ENCODE assay signal across 8 cellular contexts in the genomic region with DNA sequence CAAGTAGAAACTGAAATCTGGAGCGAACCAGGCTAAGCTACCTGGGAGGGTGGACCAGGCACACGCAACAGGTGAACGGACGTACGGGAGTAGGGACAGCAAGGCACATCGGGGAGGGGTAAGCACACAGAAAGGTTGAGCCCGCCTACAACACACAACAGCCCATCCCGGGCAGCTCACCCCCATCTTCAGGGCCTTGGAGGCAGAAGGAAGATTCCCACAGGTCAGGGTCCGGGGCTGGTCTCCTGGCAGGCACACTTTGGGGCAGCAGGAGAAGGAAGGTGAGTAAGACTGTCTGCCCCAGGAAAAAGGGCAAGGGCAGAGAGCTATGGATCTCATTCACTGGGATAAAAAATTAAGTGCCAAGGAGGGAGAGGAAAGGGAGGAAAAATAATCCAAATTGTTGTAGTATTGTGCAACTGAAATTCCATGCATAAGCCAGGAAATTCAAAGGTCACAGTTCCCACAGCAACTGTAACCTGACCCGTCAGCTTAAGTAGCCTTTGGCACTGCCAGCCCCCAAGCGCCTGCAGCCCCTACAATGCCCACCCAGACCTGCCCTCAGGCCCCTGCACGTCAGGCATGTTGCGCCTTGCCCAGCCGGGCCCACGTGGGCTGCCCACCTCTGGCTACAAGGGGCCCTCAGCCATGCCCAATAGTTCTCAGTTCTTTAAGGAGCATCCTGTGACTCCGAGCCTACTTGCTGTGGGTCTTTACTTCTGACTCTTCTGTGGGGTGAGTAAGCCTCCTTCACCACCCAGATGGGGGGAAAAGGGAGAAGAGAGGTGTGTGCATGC. TPM values are rescaled to one million over a fixed set of nuclear protein-coding genes. Genes with fewer than 3 reads are reported as not detected.
DNase-seq lines count a peak whose midpoint lies in the region; ATAC-seq and TF ChIP-seq lines count a peak whose summit lies in the region.

No MANE protein-coding gene starts in this region.

- TF ChIP-seq POLR2A in right lobe of liver (IDR thresholded peaks at IDR 0.05), result no peak
- no peak for TF ChIP-seq POLR2A in vagina (IDR thresholded peaks at IDR 0.05)

- H3K27me3 Mint-ChIP-seq in activated naive CD8-positive, alpha-beta T cell treated with anti-CD3 and anti-CD28 coated beads for 36 hours, result no peaks in the 10 kb centered on the region
- no peaks in the 10 kb centered on the region for H3K27me3 Mint-ChIP-seq in activated naive CD8-positive, alpha-beta T cell treated with anti-CD3 and anti-CD28 coated beads, Interleukin-2, amount 50 U/mL, for 24 hours

- peak overlapping the region in 2 of 3 donors; percentile 0 to 31 for H3K4me3 ChIP-seq in right lobe of liver
- H3K4me3 ChIP-seq in vagina, result no peak overlapping the region

- intact Hi-C loops in right lobe of liver (cut with DNase I) (no loop called here), vagina (cut with DNase I) (no loop called here)

- 54% methylated on average over 11 of the region's 16 CpGs for WGBS in right lobe of liver (ENCODE audit: insufficient coverage, low coverage, low lambda C conversion rate, missing lambda C conversion rate)

- H3K27ac ChIP-seq in right lobe of liver (peak overlapping the region; percentile 32 to 80 (median 60)), vagina (peak overlapping the region; percentile 50), substantia nigra (ENCODE audit: low read depth, low read length, poor library complexity, severe bottlenecking) (no peak overlapping the region)

- ATAC-seq in activated naive CD8-positive, alpha-beta T cell treated with anti-CD3 and anti-CD28 coated beads, Interleukin-2, amount 50 U/mL, for 24 hours, result no peak
- peak; percentile 82 to 90 (median 84) for ATAC-seq in right lobe of liver
- no peak for ATAC-seq in HG03139 (IDR thresholded peaks at IDR 0.05; ENCODE audit: unreplicated experiment)
- ATAC-seq in HG03432 (IDR thresholded peaks at IDR 0.05; ENCODE audit: unreplicated experiment), result no peak

- H3K4me1 ChIP-seq in right lobe of liver, result peaks cover 0 to 35% (median 20%) of the 10 kb centered on the region in 4 donors
- peaks cover 42% of the 10 kb centered on the region for H3K4me1 ChIP-seq in vagina

- H3K36me3 ChIP-seq in right lobe of liver (no peaks in the 10 kb centered on the region), vagina (no peaks in the 10 kb centered on the region)

- TF ChIP-seq CTCF in right lobe of liver (IDR thresholded peaks at IDR 0.05) (no peak), vagina (IDR thresholded peaks at IDR 0.05) (no peak)

- no peaks in the 10 kb centered on the region for H3K9me3 Mint-ChIP-seq in activated naive CD8-positive, alpha-beta T cell treated with anti-CD3 and anti-CD28 coated beads for 36 hours
- no peaks in the 10 kb centered on the region for H3K9me3 Mint-ChIP-seq in activated naive CD8-positive, alpha-beta T cell treated with anti-CD3 and anti-CD28 coated beads, Interleukin-2, amount 50 U/mL, for 24 hours

- no peak overlapping the region for H3K4me3 Mint-ChIP-seq in activated naive CD8-positive, alpha-beta T cell treated with anti-CD3 and anti-CD28 coated beads for 36 hours
- H3K4me3 Mint-ChIP-seq in activated naive CD8-positive, alpha-beta T cell treated with anti-CD3 and anti-CD28 coated beads, Interleukin-2, amount 50 U/mL, for 24 hours, result no peak overlapping the region

- no peaks in the 10 kb centered on the region for H3K9me3 ChIP-seq in right lobe of liver
- no peaks in the 10 kb centered on the region for H3K9me3 ChIP-seq in vagina

- H3K27ac Mint-ChIP-seq in activated naive CD8-positive, alpha-beta T cell treated with anti-CD3 and anti-CD28 coated beads for 36 hours, result peak overlapping the region; percentile 11
- no peak overlapping the region for H3K27ac Mint-ChIP-seq in activated naive CD8-positive, alpha-beta T cell treated with anti-CD3 and anti-CD28 coated beads, Interleukin-2, amount 50 U/mL, for 24 hours

- no peak for DNase-seq in activated naive CD8-positive, alpha-beta T cell treated with anti-CD3 and anti-CD28 coated beads for 36 hours
- DNase-seq in activated naive CD8-positive, alpha-beta T cell treated with anti-CD3 and anti-CD28 coated beads, Interleukin-2, amount 50 U/mL, for 24 hours, result no peak
- DNase-seq in dermis microvascular lymphatic vessel endothelial cell (ENCODE audit: low read depth in 2 of 2) (peak; percentile 68 to 86), right lobe of liver (peak in 2 of 3 donors; percentile 54 to 68), vagina (ENCODE audit: extremely low spot score in 2 of 2) (no peak), substantia nigra (lab: John Stamatoyannopoulos, UW) (no peak)

- H3K4me1 Mint-ChIP-seq in activated naive CD8-positive, alpha-beta T cell treated with anti-CD3 and anti-CD28 coated beads for 36 hours, result peaks cover 12% of the 10 kb centered on the region
- peaks cover 21% of the 10 kb centered on the region for H3K4me1 Mint-ChIP-seq in activated naive CD8-positive, alpha-beta T cell treated with anti-CD3 and anti-CD28 coated beads, Interleukin-2, amount 50 U/mL, for 24 hours

- no peaks in the 10 kb centered on the region for H3K27me3 ChIP-seq in right lobe of liver
- H3K27me3 ChIP-seq in vagina, result no peaks in the 10 kb centered on the region

- H3K36me3 Mint-ChIP-seq in activated naive CD8-positive, alpha-beta T cell treated with anti-CD3 and anti-CD28 coated beads for 36 hours, result peaks cover 10% of the 10 kb centered on the region
- peaks cover 9% of the 10 kb centered on the region for H3K36me3 Mint-ChIP-seq in activated naive CD8-positive, alpha-beta T cell treated with anti-CD3 and anti-CD28 coated beads, Interleukin-2, amount 50 U/mL, for 24 hours (ENCODE audit: low read depth)

RNA-seq across cellular contexts. Expression of a gene that starts 51.8 kb away (rescaled TPM):
- 10 to 100 TPM; 36.6 to 41.3 TPM for total RNA-seq in activated naive CD8-positive, alpha-beta T cell treated with anti-CD3 and anti-CD28 coated beads for 36 hours
- total RNA-seq in dermis microvascular lymphatic vessel endothelial cell, result 14.8 and 22.9 TPM in 2 replicates
- total RNA-seq in right lobe of liver, result 10 to 100 TPM; 31.5 to 61.8 (median 48.2) TPM
- 35.1 TPM for total RNA-seq in vagina

Comparison
In these comparisons a context has a peak if more than half of its experiments do, and no peak if none do; other contexts are left out.
1. DNase-seq: peak in dermis microvascular lymphatic vessel endothelial cell (2 of 2) and right lobe of liver (2 of 3); none in activated naive CD8-positive, alpha-beta T cell treated with anti-CD3 and anti-CD28 coated beads for 36 hours (single experiment), activated naive CD8-positive, alpha-beta T cell treated with anti-CD3 and anti-CD28 coated beads, Interleukin-2, amount 50 U/mL, for 24 hours (single experiment), vagina (0 of 2) and substantia nigra (0 of 49).
2. ATAC-seq: peak in right lobe of liver (4 of 4); none in activated naive CD8-positive, alpha-beta T cell treated with anti-CD3 and anti-CD28 coated beads, Interleukin-2, amount 50 U/mL, for 24 hours (single experiment), HG03139 (single experiment) and HG03432 (single experiment).
3. H3K4me3 ChIP-seq: peak in right lobe of liver (2 of 3); none in vagina (0 of 2).